In the genomic region with DNA sequence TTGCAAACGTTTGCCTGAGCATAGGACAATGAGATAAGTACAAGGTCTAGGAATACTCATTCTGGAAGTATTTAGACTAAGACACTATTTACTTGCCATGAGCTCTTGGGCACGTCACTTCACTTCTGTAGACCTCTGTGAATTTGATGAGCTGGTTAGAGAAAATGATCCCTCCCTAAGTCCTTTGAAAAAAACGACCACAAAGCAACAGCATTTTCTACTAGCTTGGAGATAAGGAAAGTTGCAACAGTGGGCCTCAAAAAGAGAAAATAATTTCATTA, we compare ENCODE assay signal across 10 cellular contexts. TPM values are rescaled to one million over a fixed set of nuclear protein-coding genes. Genes with fewer than 3 reads are reported as not detected.
DNase-seq lines count a peak whose midpoint lies in the region; ATAC-seq and TF ChIP-seq lines count a peak whose summit lies in the region.
"Had no signal": no experiment of that assay in that cellular context is flagged by ENCODE, and none has a peak within 500 bp of the region (broad histone marks: within the 10 kb centered on the region; RNA-seq: fewer than 3 reads in every experiment).

No MANE protein-coding gene starts in this region.

- TF ChIP-seq CTCF in MM.1S (IDR thresholded peaks at IDR 0.05; ENCODE audit: low read length) (no peak), choroid plexus epithelial cell (conservative IDR thresholded peaks at IDR 0.05; ENCODE audit: low read depth, low read length) (no peak), lower leg skin (IDR thresholded peaks at IDR 0.05) (no peak), thyroid gland (IDR thresholded peaks at IDR 0.05) (no peak)

- TF ChIP-seq POLR2A in lower leg skin (IDR thresholded peaks at IDR 0.05) = no peak
- no peak for TF ChIP-seq POLR2A in thyroid gland (IDR thresholded peaks at IDR 0.05)

- DNase-seq in MM.1S = no peak
- peak; percentile 78 for DNase-seq in choroid plexus epithelial cell (ENCODE audit: low read depth)
- DNase-seq in lower leg skin (ENCODE audit: low spot score in 2 of 2) = no peak
- DNase-seq in thyroid gland = no peak
- no peak for DNase-seq in activated naive CD4-positive, alpha-beta T cell treated with anti-CD3 and anti-CD28 coated beads, Interleukin-2, amount 50 U/mL, for 16 hours
- no peak for DNase-seq in inferior parietal cortex (ENCODE audit: extremely low spot score)

- peak overlapping the region; percentile 93 for H3K27ac ChIP-seq in MM.1S (ENCODE audit: low read length)
- peak overlapping the region; percentile 20 to 80 (median 74) for H3K27ac ChIP-seq in thyroid gland
- H3K27ac ChIP-seq: HL-60 had no signal

- peak overlapping the region; percentile 69 for H2AFZ ChIP-seq in MM.1S (ENCODE audit: low read length)

- peaks cover 8% of the 10 kb centered on the region; the same call in 1 of the 2 replicates for H3F3A ChIP-seq in MM.1S (ENCODE audit: insufficient read depth, low read length)

- H3K36me3 ChIP-seq in MM.1S (replicated peaks; ENCODE audit: insufficient read depth, low read length) = no peaks in the 10 kb centered on the region
- no peaks in the 10 kb centered on the region for H3K36me3 ChIP-seq in thyroid gland

- 4 to 6% methylated on average over 3 of the region's 3 CpGs for WGBS in lower leg skin, 2 donors
- WGBS in thyroid gland, 2 donors = 34 to 43% methylated on average over 3 of the region's 3 CpGs

- H3K9ac ChIP-seq in MM.1S (ENCODE audit: low read length) = peak overlapping the region; percentile 85

- peaks cover 21% of the 10 kb centered on the region for H3K79me2 ChIP-seq in MM.1S (ENCODE audit: low read length)

- intact Hi-C loops in lower leg skin (cut with DNase I; ENCODE audit: low total_unique reads) (no loop called here), thyroid gland (cut with DNase I) (no loop called here)

- H3K4me1 ChIP-seq in MM.1S (ENCODE audit: low read length) (no peaks in the 10 kb centered on the region), thyroid gland (peaks cover 0 to 5% of the 10 kb centered on the region in 2 donors)

- H3K27me3 ChIP-seq in MM.1S (replicated peaks; ENCODE audit: insufficient read depth, low read length) (no peaks in the 10 kb centered on the region), thyroid gland (no peaks in the 10 kb centered on the region)

- no peaks in the 10 kb centered on the region for H4K20me1 ChIP-seq in MM.1S (ENCODE audit: insufficient read depth, low read length)

- ATAC-seq in HG02623 (IDR thresholded peaks at IDR 0.05; ENCODE audit: unreplicated experiment) (no peak), HG03460 (IDR thresholded peaks at IDR 0.05; ENCODE audit: unreplicated experiment) (no peak)

- H3K4me3 ChIP-seq in MM.1S (ENCODE audit: low read length) (peak overlapping the region; percentile 63), choroid plexus epithelial cell (ENCODE audit: low read depth, low read length) (peak overlapping the region; percentile 80), lower leg skin (ENCODE audit: low read depth, poor library complexity, severe bottlenecking) (peak overlapping the region; percentile 3), thyroid gland (replicated peaks in 1 of 3) (no peak overlapping the region)

- no peaks in the 10 kb centered on the region for H3K9me3 ChIP-seq in MM.1S (replicated peaks; ENCODE audit: insufficient read depth, low read length)
- no peaks in the 10 kb centered on the region for H3K9me3 ChIP-seq in thyroid gland

- H3K4me2 ChIP-seq in MM.1S (ENCODE audit: low read depth, low read length) = peak overlapping the region; percentile 92

- H3K9me2 ChIP-seq in MM.1S (replicated peaks; ENCODE audit: insufficient read depth, low read length) = no peaks in the 10 kb centered on the region

RNA-seq across cellular contexts. Expression of gene LURAP1L, which starts 1.9 kb away (rescaled TPM):
- total RNA-seq in lower leg skin = 10 to 100 TPM in 3 of 4 donors, 1 to 10 TPM in 1; 9.1 to 19.8 (median 15.1) TPM
- total RNA-seq in thyroid gland = 1 to 10 TPM; 2.3 to 4.7 (median 3.2) TPM
- total RNA-seq: OCI-LY7 had no signal

Comparison
In these comparisons a context has a peak if more than half of its experiments do, and no peak if none do; other contexts are left out.
1. H3K4me3 ChIP-seq: peak in MM.1S (single experiment), choroid plexus epithelial cell (single experiment) and lower leg skin (single experiment); none in thyroid gland (0 of 3).